In genomic region chr1:39407496-39407888, GRCh38 we compare ENCODE assay signal across 8 cellular contexts.
DNase-seq lines count a peak whose midpoint lies in the region; ATAC-seq and TF ChIP-seq lines count a peak whose summit lies in the region.

No MANE protein-coding gene starts in this region.

- H3K27ac ChIP-seq in WERI-Rb-1 (peak overlapping the region; percentile 98), stomach (peak overlapping the region; percentile 25 to 96 (median 94))

- intact Hi-C loops in stomach (cut with DNase I; ENCODE audit: low total_unique reads): no loop called here

- 37 to 50% (median 41%) methylated on average over 7 of the region's 7 CpGs for WGBS in stomach, 5 donors

- no peak for ATAC-seq in HG03095 (IDR thresholded peaks at IDR 0.05; ENCODE audit: unreplicated experiment)

- no peak for TF ChIP-seq EP300 in stomach (IDR thresholded peaks at IDR 0.05)

- DNase-seq in SHP77 treated with DMSO at 0.1 percent for 48 hours (lab: John Stamatoyannopoulos, UW) (peak; percentile 3), SHP77 (lab: John Stamatoyannopoulos, UW) (no peak), WERI-Rb-1 (no peak), stomach (no peak), GM19238 (ENCODE audit: insufficient read length, low spot score) (no peak), NCI-H146 treated with DMSO at 0.1 percent for 48 hours (lab: John Stamatoyannopoulos, UW; ENCODE audit: unreplicated experiment) (no peak)

- H3K36me3 ChIP-seq in WERI-Rb-1 (peaks cover 21% of the 10 kb centered on the region), stomach (peaks cover under 1 to 6% (median 3%) of the 10 kb centered on the region in 4 donors)

- peaks cover 45 to 76% (median 61%) of the 10 kb centered on the region in 4 donors for H3K4me1 ChIP-seq in stomach

- H3K27me3 ChIP-seq in WERI-Rb-1 (ENCODE audit: insufficient read depth, low read depth, severe bottlenecking) (no peaks in the 10 kb centered on the region), stomach (no peaks in the 10 kb centered on the region)

- TF ChIP-seq CTCF in WERI-Rb-1 (IDR thresholded peaks at IDR 0.05; ENCODE audit: low read depth, low read length): no peak
- no peak for TF ChIP-seq CTCF in stomach (IDR thresholded peaks at IDR 0.05)

- no peak for TF ChIP-seq POLR2A in stomach (IDR thresholded peaks at IDR 0.05)

- H3K4me3 ChIP-seq in WERI-Rb-1 (ENCODE audit: low read depth, low read length) (peak overlapping the region; percentile 69), iPS-18c (ENCODE audit: insufficient read depth, low read depth, low read length) (peak overlapping the region; percentile 75; the same call in 1 of the 2 replicates), stomach (peak overlapping the region; percentile 63 to 87 (median 74))

- H3K9me3 ChIP-seq in WERI-Rb-1 (ENCODE audit: severe bottlenecking) (no peaks in the 10 kb centered on the region), iPS-18c (ENCODE audit: control insufficient read depth, insufficient read depth, low read length) (no peaks in the 10 kb centered on the region), stomach (no peaks in the 10 kb centered on the region)
